Comparison of ENCODE assay signal across 37 cellular contexts in the genomic region with DNA sequence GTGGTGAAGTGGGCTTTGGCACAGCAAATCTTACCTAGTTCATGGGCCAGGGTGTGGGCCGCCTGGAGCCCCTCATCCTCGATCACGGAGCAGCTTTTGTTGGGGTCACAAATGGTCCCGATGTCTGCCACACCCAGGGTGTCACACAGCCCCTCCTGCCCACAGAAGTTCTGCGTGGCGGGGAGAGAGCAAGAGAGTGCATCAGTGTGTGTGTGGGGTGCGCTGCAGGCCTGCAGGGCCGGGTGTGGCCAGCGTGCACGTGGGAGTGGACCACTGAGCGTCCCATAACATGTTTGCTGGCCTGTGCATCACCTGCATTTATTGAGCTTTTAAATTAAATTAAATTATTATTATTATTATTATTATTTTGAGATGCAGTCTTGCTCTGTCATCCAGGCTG. TPM values are rescaled to one million over a fixed set of nuclear protein-coding genes. Genes with fewer than 3 reads are reported as not detected.
"Had no signal": no experiment of that assay in that cellular context is flagged by ENCODE, and none has a peak within 500 bp of the region (broad histone marks: within the 10 kb centered on the region; RNA-seq: fewer than 3 reads in every experiment).

No MANE protein-coding gene starts in this region.

- H3K27me3 Mint-ChIP-seq: activated CD4-positive, alpha-beta T cell treated with anti-CD3 and anti-CD28 coated beads, Interleukin-2, amount 10 ng/mL, durations not matched to agents 7 days and 5 days had no signal

- FAIRE-seq: bronchial epithelial cell, TTC549 had no signal

- H3K27ac ChIP-seq: ascending aorta, cardiac muscle cell, VCaP had no signal

- H3K4me3 ChIP-seq: ascending aorta, cardiac muscle cell had no signal

- H3K4me1 Mint-ChIP-seq: activated CD4-positive, alpha-beta memory T cell treated with anti-CD3 and anti-CD28 coated beads, Interleukin-2, amount 10 ng/mL, durations not matched to agents 7 days and 5 days; activated CD4-positive, alpha-beta T cell treated with anti-CD3 and anti-CD28 coated beads for 36 hours; activated CD4-positive, alpha-beta T cell treated with anti-CD3 and anti-CD28 coated beads, Interleukin-2, amount 10 ng/mL, durations not matched to agents 7 days and 5 days; activated CD8-positive, alpha-beta memory T cell treated with anti-CD3 and anti-CD28 coated beads, Interleukin-2, amount 10 ng/mL, durations not matched to agents 7 days and 5 days; activated naive CD4-positive, alpha-beta T cell treated with anti-CD3 and anti-CD28 coated beads, Interleukin-2, amount 10 ng/mL, durations not matched to agents 7 days and 5 days; activated naive CD4-positive, alpha-beta T cell treated with anti-CD3 and anti-CD28 coated beads, Interleukin-2, amount 50 U/mL, for 24 hours; T-cell had no signal

- H3K27ac Mint-ChIP-seq: activated CD4-positive, alpha-beta memory T cell treated with anti-CD3 and anti-CD28 coated beads, Interleukin-2, amount 10 ng/mL, durations not matched to agents 7 days and 5 days; activated CD4-positive, alpha-beta T cell treated with anti-CD3 and anti-CD28 coated beads for 36 hours; activated CD4-positive, alpha-beta T cell treated with anti-CD3 and anti-CD28 coated beads, Interleukin-2, amount 10 ng/mL, durations not matched to agents 7 days and 5 days; activated CD8-positive, alpha-beta memory T cell treated with anti-CD3 and anti-CD28 coated beads, Interleukin-2, amount 10 ng/mL, durations not matched to agents 7 days and 5 days; activated CD8-positive, alpha-beta T cell treated with anti-CD3 and anti-CD28 coated beads, Interleukin-2, amount 10 ng/mL, durations not matched to agents 7 days and 5 days; activated naive CD4-positive, alpha-beta T cell treated with anti-CD3 and anti-CD28 coated beads, Interleukin-2, amount 10 ng/mL, durations not matched to agents 7 days and 5 days; activated naive CD4-positive, alpha-beta T cell treated with anti-CD3 and anti-CD28 coated beads, Interleukin-2, amount 50 U/mL, for 24 hours; activated naive CD8-positive, alpha-beta T cell; activated naive CD8-positive, alpha-beta T cell treated with anti-CD3 and anti-CD28 coated beads, Interleukin-2, amount 10 ng/mL, durations not matched to agents 7 days and 5 days; activated naive CD8-positive, alpha-beta T cell treated with anti-CD3 and anti-CD28 coated beads, Interleukin-2, amount 50 U/mL, for 24 hours; activated T-cell treated with anti-CD3 and anti-CD28 coated beads, Interleukin-2, amount 50 U/mL, for 24 hours; activated T-helper 2 cell treated with anti-CD3 and anti-CD28 coated beads, Interferon-gamma antibody, Interleukin-2, Interleukin-4, amounts not matched to agents 10 μg/mL and 5 μg/mL and 100 μg/mL, durations not matched to agents 14 hours and 24 hours and 36 hours; T-helper 2 cell treated with Interferon-gamma antibody and Interleukin-4, amounts not matched to agents 5 μg/mL and 100 μg/mL, for 36 hours had no signal

- DNase-seq: activated CD4-positive, alpha-beta memory T cell treated with anti-CD3 and anti-CD28 coated beads, Interleukin-2, amount 10 ng/mL, durations not matched to agents 7 days and 5 days; activated CD4-positive, alpha-beta T cell treated with anti-CD3 and anti-CD28 coated beads for 1 hour; activated CD4-positive, alpha-beta T cell treated with anti-CD3 and anti-CD28 coated beads for 36 hours; activated CD4-positive, alpha-beta T cell treated with anti-CD3 and anti-CD28 coated beads for 48 hours; activated CD4-positive, alpha-beta T cell treated with anti-CD3 and anti-CD28 coated beads, Interleukin-2, amount 10 ng/mL, durations not matched to agents 7 days and 5 days; activated CD4-positive, alpha-beta T cell treated with anti-CD3 and anti-CD28 coated beads, Interleukin-2, amount 50 U/mL, for 48 hours; activated CD4-positive, CD25-positive, alpha-beta regulatory T cell; activated CD8-positive, alpha-beta memory T cell treated with anti-CD3 and anti-CD28 coated beads for 24 hours; activated CD8-positive, alpha-beta memory T cell treated with anti-CD3 and anti-CD28 coated beads, Interleukin-2, amount 10 ng/mL, durations not matched to agents 7 days and 5 days; activated CD8-positive, alpha-beta memory T cell treated with anti-CD3 and anti-CD28 coated beads, Interleukin-2, amount 50 U/mL, for 48 hours; activated CD8-positive, alpha-beta T cell treated with anti-CD3 and anti-CD28 coated beads, Interleukin-2, amount 10 ng/mL, durations not matched to agents 7 days and 5 days; activated effector memory CD4-positive, alpha-beta T cell treated with Interleukin-2 at 50 U/mL for 16 hours; activated gamma-delta T cell; activated naive CD4-positive, alpha-beta T cell treated with anti-CD3 and anti-CD28 coated beads, Interleukin-2, amount 10 ng/mL, durations not matched to agents 7 days and 5 days; activated naive CD4-positive, alpha-beta T cell treated with Interleukin-2 at 50 U/mL for 16 hours; activated naive CD8-positive, alpha-beta T cell treated with anti-CD3 and anti-CD28 coated beads, Interleukin-2, amount 10 ng/mL, durations not matched to agents 7 days and 5 days; activated naive CD8-positive, alpha-beta T cell treated with anti-CD3 and anti-CD28 coated beads, Interleukin-2, amount 50 U/mL, for 24 hours; activated T-cell treated with anti-CD3 and anti-CD28 coated beads, Interleukin-2, amount 50 U/mL, for 24 hours; activated T-cell treated with anti-CD3 and anti-CD28 coated beads, Interleukin-2, amount 50 U/mL, for 48 hours; amygdala; anterior cingulate cortex; central memory CD4-positive, alpha-beta T cell; T-cell; T-helper 2 cell; T-helper 9 cell had no signal

- H3K9me3 ChIP-seq: ascending aorta had no signal

- H3K36me3 ChIP-seq: ascending aorta, cardiac muscle cell had no signal

- H3K27me3 ChIP-seq: ascending aorta, cardiac muscle cell had no signal

- H3K4me3 Mint-ChIP-seq: activated CD4-positive, alpha-beta memory T cell treated with anti-CD3 and anti-CD28 coated beads, Interleukin-2, amount 10 ng/mL, durations not matched to agents 7 days and 5 days; activated CD4-positive, alpha-beta T cell treated with anti-CD3 and anti-CD28 coated beads for 36 hours; activated CD4-positive, alpha-beta T cell treated with anti-CD3 and anti-CD28 coated beads, Interleukin-2, amount 10 ng/mL, durations not matched to agents 7 days and 5 days; activated CD8-positive, alpha-beta memory T cell treated with anti-CD3 and anti-CD28 coated beads, Interleukin-2, amount 10 ng/mL, durations not matched to agents 7 days and 5 days; activated CD8-positive, alpha-beta T cell treated with anti-CD3 and anti-CD28 coated beads, Interleukin-2, amount 10 ng/mL, durations not matched to agents 7 days and 5 days; activated naive CD4-positive, alpha-beta T cell treated with anti-CD3 and anti-CD28 coated beads, Interleukin-2, amount 10 ng/mL, durations not matched to agents 7 days and 5 days; activated naive CD4-positive, alpha-beta T cell treated with anti-CD3 and anti-CD28 coated beads, Interleukin-2, amount 50 U/mL, for 24 hours; activated naive CD8-positive, alpha-beta T cell; activated naive CD8-positive, alpha-beta T cell treated with anti-CD3 and anti-CD28 coated beads, Interleukin-2, amount 10 ng/mL, durations not matched to agents 7 days and 5 days; activated naive CD8-positive, alpha-beta T cell treated with anti-CD3 and anti-CD28 coated beads, Interleukin-2, amount 50 U/mL, for 24 hours; activated T-cell treated with anti-CD3 and anti-CD28 coated beads, Interleukin-2, amount 50 U/mL, for 24 hours; brain; T-cell; T-helper 2 cell treated with Interferon-gamma antibody and Interleukin-4, amounts not matched to agents 5 μg/mL and 100 μg/mL, for 36 hours had no signal

- ATAC-seq: activated CD4-positive, alpha-beta T cell treated with anti-CD3 and anti-CD28 coated beads for 36 hours; activated CD4-positive, CD25-positive, alpha-beta regulatory T cell treated with anti-CD3 and anti-CD28 coated beads, Interleukin-2, amount 50 U/mL, for 24 hours; activated CD8-positive, alpha-beta memory T cell treated with anti-CD3 and anti-CD28 coated beads, Interleukin-2, amount 10 ng/mL, durations not matched to agents 7 days and 5 days; activated CD8-positive, alpha-beta T cell treated with anti-CD3 and anti-CD28 coated beads, Interleukin-2, amount 10 ng/mL, durations not matched to agents 7 days and 5 days; activated naive CD8-positive, alpha-beta T cell treated with anti-CD3 and anti-CD28 coated beads, Interleukin-2, amount 50 U/mL, for 24 hours; T-cell had no signal

- H3K36me3 Mint-ChIP-seq: activated CD8-positive, alpha-beta memory T cell treated with anti-CD3 and anti-CD28 coated beads, Interleukin-2, amount 10 ng/mL, durations not matched to agents 7 days and 5 days; activated naive CD4-positive, alpha-beta T cell treated with anti-CD3 and anti-CD28 coated beads, Interleukin-2, amount 10 ng/mL, durations not matched to agents 7 days and 5 days; activated naive CD4-positive, alpha-beta T cell treated with anti-CD3 and anti-CD28 coated beads, Interleukin-2, amount 50 U/mL, for 24 hours; activated naive CD8-positive, alpha-beta T cell; activated naive CD8-positive, alpha-beta T cell treated with anti-CD3 and anti-CD28 coated beads, Interleukin-2, amount 10 ng/mL, durations not matched to agents 7 days and 5 days; brain; T-cell had no signal

RNA-seq across cellular contexts. Expression of a gene that starts 11.5 kb away (rescaled TPM):
- total RNA-seq: activated CD4-positive, alpha-beta memory T cell treated with anti-CD3 and anti-CD28 coated beads, Interleukin-2, amount 10 ng/mL, durations not matched to agents 7 days and 5 days; activated CD4-positive, alpha-beta T cell treated with anti-CD3 and anti-CD28 coated beads for 36 hours; activated CD4-positive, alpha-beta T cell treated with anti-CD3 and anti-CD28 coated beads, Interleukin-2, amount 10 ng/mL, durations not matched to agents 7 days and 5 days; activated CD8-positive, alpha-beta memory T cell treated with anti-CD3 and anti-CD28 coated beads, Interleukin-2, amount 10 ng/mL, durations not matched to agents 7 days and 5 days; activated CD8-positive, alpha-beta T cell treated with anti-CD3 and anti-CD28 coated beads, Interleukin-2, amount 10 ng/mL, durations not matched to agents 7 days and 5 days; activated naive CD8-positive, alpha-beta T cell treated with anti-CD3 and anti-CD28 coated beads, Interleukin-2, amount 10 ng/mL, durations not matched to agents 7 days and 5 days; activated T-helper 2 cell treated with anti-CD3 and anti-CD28 coated beads, Interferon-gamma antibody, Interleukin-2, Interleukin-4, amounts not matched to agents 10 μg/mL and 5 μg/mL and 100 μg/mL, durations not matched to agents 14 hours and 24 hours and 36 hours; bronchial epithelial cell; T-helper 1 cell treated with Interleukin-12 subunit alpha and Interleukin-12 subunit beta and Interleukin-4 antibody, amounts not matched to agents 30 ng/mL and 1 ng/mL, for 36 hours had no signal

RNA-seq across cellular contexts. Expression of a gene that starts 31.5 kb away (rescaled TPM):
- total RNA-seq: activated CD4-positive, alpha-beta memory T cell treated with anti-CD3 and anti-CD28 coated beads, Interleukin-2, amount 10 ng/mL, durations not matched to agents 7 days and 5 days; activated CD4-positive, alpha-beta T cell treated with anti-CD3 and anti-CD28 coated beads for 36 hours; activated CD8-positive, alpha-beta memory T cell treated with anti-CD3 and anti-CD28 coated beads, Interleukin-2, amount 10 ng/mL, durations not matched to agents 7 days and 5 days; activated T-helper 2 cell treated with anti-CD3 and anti-CD28 coated beads, Interferon-gamma antibody, Interleukin-2, Interleukin-4, amounts not matched to agents 10 μg/mL and 5 μg/mL and 100 μg/mL, durations not matched to agents 14 hours and 24 hours and 36 hours; T-helper 1 cell treated with Interleukin-12 subunit alpha and Interleukin-12 subunit beta and Interleukin-4 antibody, amounts not matched to agents 30 ng/mL and 1 ng/mL, for 36 hours had no signal
